Comparison of ENCODE assay signal across 17 cellular contexts in genomic region chr16:68389006-68389405, GRCh38. TPM values are rescaled to one million over a fixed set of nuclear protein-coding genes. Genes with fewer than 3 reads are reported as not detected.
"Had no signal": no experiment of that assay in that cellular context is flagged by ENCODE, and none has a peak within 500 bp of the region (broad histone marks: within the 10 kb centered on the region; RNA-seq: fewer than 3 reads in every experiment).

No MANE protein-coding gene starts in this region.

- H3K27ac Mint-ChIP-seq: activated CD4-positive, alpha-beta T cell treated with anti-CD3 and anti-CD28 coated beads, Interleukin-2, amount 10 ng/mL, durations not matched to agents 24 days and 14 days; activated CD8-positive, alpha-beta T cell treated with anti-CD3 and anti-CD28 coated beads for 36 hours; activated T-helper 2 cell treated with anti-CD3 and anti-CD28 coated beads, Interferon-gamma antibody, Interleukin-2, Interleukin-4, amounts not matched to agents 10 μg/mL and 5 μg/mL and 100 μg/mL, durations not matched to agents 14 hours and 24 hours and 36 hours; immature natural killer cell; T-cell had no signal

- H3K27me3 ChIP-seq: esophagus muscularis mucosa, sigmoid colon, tibial nerve, vagina had no signal

- H3K36me3 ChIP-seq: esophagus muscularis mucosa, sigmoid colon, tibial nerve, vagina had no signal

- H3K4me1 Mint-ChIP-seq: immature natural killer cell had no signal

- H3K9me3 ChIP-seq: esophagus muscularis mucosa, sigmoid colon, tibial nerve, vagina had no signal

- H3K4me1 ChIP-seq: esophagus muscularis mucosa, sigmoid colon, tibial nerve, vagina had no signal

- H3K4me3 ChIP-seq: esophagus muscularis mucosa, sigmoid colon, tibial nerve, vagina had no signal

- H3K9me3 Mint-ChIP-seq: activated CD4-positive, alpha-beta T cell treated with anti-CD3 and anti-CD28 coated beads, Interleukin-2, amount 10 ng/mL, durations not matched to agents 24 days and 14 days; activated CD8-positive, alpha-beta T cell treated with anti-CD3 and anti-CD28 coated beads for 36 hours; activated T-helper 2 cell treated with anti-CD3 and anti-CD28 coated beads, Interferon-gamma antibody, Interleukin-2, Interleukin-4, amounts not matched to agents 10 μg/mL and 5 μg/mL and 100 μg/mL, durations not matched to agents 14 hours and 24 hours and 36 hours; immature natural killer cell; naive thymus-derived CD8-positive, alpha-beta T cell; T-cell had no signal

- DNase-seq: activated CD4-positive, alpha-beta T cell treated with anti-CD3 and anti-CD28 coated beads, Interleukin-2, amount 10 ng/mL, durations not matched to agents 24 days and 14 days; activated CD8-positive, alpha-beta T cell treated with anti-CD3 and anti-CD28 coated beads for 36 hours; activated naive CD4-positive, alpha-beta T cell treated with anti-CD3 and anti-CD28 coated beads, Interleukin-2, amount 50 U/mL, for 16 hours; activated T-cell treated with anti-CD3 and anti-CD28 coated beads, Interleukin-2, amount 50 U/mL, for 1 hour; effector CD4-positive, alpha-beta T cell; immature natural killer cell; sigmoid colon; stimulated activated CD8-positive, alpha-beta memory T cell treated with anti-CD3 and anti-CD28 coated beads, Interleukin-4, amount 100 ng/mL, for 48 hours; stimulated activated naive CD4-positive, alpha-beta T cell treated with Interleukin-2 at 50 U/mL for 16 hours; T-cell; T-helper 9 cell had no signal

- ATAC-seq: activated CD8-positive, alpha-beta T cell treated with anti-CD3 and anti-CD28 coated beads for 36 hours; naive thymus-derived CD8-positive, alpha-beta T cell; T-cell had no signal

- H3K27me3 Mint-ChIP-seq: activated CD8-positive, alpha-beta T cell treated with anti-CD3 and anti-CD28 coated beads for 36 hours; T-cell had no signal

- H3K27ac ChIP-seq: esophagus muscularis mucosa, sigmoid colon, tibial nerve, vagina had no signal

- H3K36me3 Mint-ChIP-seq: immature natural killer cell; naive thymus-derived CD8-positive, alpha-beta T cell; T-cell had no signal

- H3K4me3 Mint-ChIP-seq: activated CD4-positive, alpha-beta T cell treated with anti-CD3 and anti-CD28 coated beads, Interleukin-2, amount 10 ng/mL, durations not matched to agents 24 days and 14 days; activated CD8-positive, alpha-beta T cell treated with anti-CD3 and anti-CD28 coated beads for 36 hours; immature natural killer cell; naive thymus-derived CD8-positive, alpha-beta T cell; T-cell had no signal

RNA-seq across cellular contexts. Expression of gene SMPD3, which starts 59.3 kb away (rescaled TPM):
- total RNA-seq: endothelial cell of umbilical vein had no signal
- polyA plus RNA-seq: endothelial cell of umbilical vein had no signal
